20 cellular contexts compared by ENCODE assay signal in the genomic region with DNA sequence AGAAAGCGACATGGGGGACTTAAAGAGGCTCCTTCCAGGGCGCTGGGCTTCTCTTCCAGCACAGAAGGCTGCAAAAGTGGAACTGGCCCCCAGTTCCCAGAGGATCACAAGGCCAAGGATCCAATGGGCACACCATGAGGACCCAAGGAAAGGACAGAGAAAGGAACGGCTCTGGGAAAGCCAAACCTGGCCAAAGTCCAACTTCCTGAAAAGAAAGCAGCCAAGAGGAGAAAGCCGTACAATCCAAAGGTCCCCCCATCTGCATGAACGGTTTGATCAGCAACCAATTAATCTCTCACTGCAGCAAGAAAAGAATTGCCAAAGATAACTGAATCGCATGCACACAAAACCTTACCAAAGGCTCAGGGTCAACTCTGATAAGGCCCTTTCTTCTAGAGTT. TPM values are rescaled to one million over a fixed set of nuclear protein-coding genes. Genes with fewer than 3 reads are reported as not detected.
DNase-seq lines count a peak whose midpoint lies in the region; ATAC-seq, FAIRE-seq and TF ChIP-seq lines count a peak whose summit lies in the region.
"Had no signal": no experiment of that assay in that cellular context is flagged by ENCODE, and none has a peak within 500 bp of the region (broad histone marks: within the 10 kb centered on the region; RNA-seq: fewer than 3 reads in every experiment).

No MANE protein-coding gene starts in this region.

- DNase-seq in K562 (ENCODE audit: extremely low read depth in 1 of 4, low spot score in 3 of 4) (no peak), mucosa of gallbladder (ENCODE audit: low spot score) (peak; percentile 40), transverse colon (peak; percentile 27), GM13976 (ENCODE audit: low spot score) (no peak), SK-N-SH (no peak)
- no peak for DNase-seq in effector memory CD8-positive, alpha-beta T cell
- DNase-seq: CD4-positive, alpha-beta T cell; DND-41; H9; HFFc6; Kasumi-1; NCI-H1417; NCI-H187; PC-9; RPMI8226; SHP77 had no signal

- no peaks in the 10 kb centered on the region for H3K9me3 Mint-ChIP-seq in effector memory CD8-positive, alpha-beta T cell
- H3K9me3 Mint-ChIP-seq: CD4-positive, alpha-beta T cell; H9; HFFc6 had no signal

- in situ Hi-C loops in K562 (cut with MboI) (no loop called here), transverse colon (cut with MboI; ENCODE audit: low pct_ligation_motif_present in 1 of 4, low pct_unique_long_range_greater_than_20kb in 1 of 4, low sequenced_read_pairs in 3 of 4) (loop anchor here (5.0 to 25.0 kb wide), 2 partner anchors 97 to 247 kb away; no protein-coding TSS in a partner anchor), GM13976 (cut with MboI; ENCODE audit: low sequenced_read_pairs, unreplicated experiment) (no loop called here)

- no peak overlapping the region for H3K27ac ChIP-seq in K562 (ENCODE audit: extremely low read depth, low read depth, low read length)
- no peak overlapping the region for H3K27ac ChIP-seq in transverse colon
- H3K27ac ChIP-seq in SK-N-SH (ENCODE audit: low read depth in 2 of 2, low read length in 1 of 2), result no peak overlapping the region
- H3K27ac ChIP-seq: PC-9 had no signal

- no peak for ATAC-seq in K562
- ATAC-seq in effector memory CD8-positive, alpha-beta T cell (replicated peaks), result no peak
- no peak for ATAC-seq in GM18870 (IDR thresholded peaks at IDR 0.05; ENCODE audit: unreplicated experiment)
- ATAC-seq: GM12878 had no signal

- FAIRE-seq in K562 (lab: Jason Lieb, UNC), result no peak
- FAIRE-seq: GM12878 had no signal

- peak overlapping the region; percentile 38 to 84 for H3K27ac Mint-ChIP-seq in effector memory CD8-positive, alpha-beta T cell
- H3K27ac Mint-ChIP-seq: CD4-positive, alpha-beta T cell; HFFc6 had no signal

- H3K4me3 ChIP-seq in K562 (no peak overlapping the region), transverse colon (no peak overlapping the region), SK-N-SH (ENCODE audit: low read depth in 2 of 2, low read length in 1 of 2) (no peak overlapping the region)
- H3K4me3 ChIP-seq: GM12878, PC-9 had no signal

- TF ChIP-seq EP300 in K562 (IDR thresholded peaks at IDR 0.05; ENCODE audit: low read length), result no peak
- TF ChIP-seq EP300 in transverse colon (IDR thresholded peaks at IDR 0.05; ENCODE audit: low read depth), result no peak
- no peak for TF ChIP-seq EP300 in SK-N-SH (IDR thresholded peaks at IDR 0.05; ENCODE audit: borderline replicate concordance in 1 of 2, low read depth in 1 of 2, low read length in 1 of 2)

- H3K9ac ChIP-seq in K562 (ENCODE audit: insufficient read depth in 1 of 2, low read depth in 2 of 2, low read length in 2 of 2) (no peak overlapping the region), SK-N-SH (no peak overlapping the region)

- 36% methylated on average over 5 of the region's 6 CpGs for WGBS in K562 (ENCODE audit: insufficient coverage, low coverage, missing lambda C conversion rate)
- 62 to 69% methylated on average over 5 to 6 of the region's 6 CpGs for WGBS in transverse colon (ENCODE audit: low coverage in 1 of 2), 2 donors
- WGBS in SK-N-SH (ENCODE audit: low lambda C conversion rate), result 88% methylated on average over 6 of the region's 6 CpGs

- TF ChIP-seq RAD21 in K562 (CRISPR knock-in tag; conservative IDR thresholded peaks at IDR 0.05 in 1 of 2, IDR thresholded peaks at IDR 0.05 in 1 of 2) (no peak), SK-N-SH (IDR thresholded peaks at IDR 0.05; ENCODE audit: low read length) (no peak)

- H3K27me3 ChIP-seq in K562 (ENCODE audit: control insufficient read depth in 2 of 2, insufficient read depth in 2 of 2, low read length in 2 of 2), result no peaks in the 10 kb centered on the region
- H3K27me3 ChIP-seq in transverse colon, result no peaks in the 10 kb centered on the region
- H3K27me3 ChIP-seq in SK-N-SH (ENCODE audit: insufficient read depth), result no peaks in the 10 kb centered on the region

- H3K36me3 Mint-ChIP-seq in effector memory CD8-positive, alpha-beta T cell (ENCODE audit: insufficient read depth), result peaks cover 84% of the 10 kb centered on the region

- H3K4me1 ChIP-seq in K562 (replicated peaks in 1 of 2; ENCODE audit: control insufficient read depth in 2 of 2, insufficient read depth in 2 of 2, low read length in 2 of 2), result peaks cover 0 to 4% of the 10 kb centered on the region in 2 experiments; a peak in 3 of 5 replicates
- peaks cover 0 to 2% (median 0%) of the 10 kb centered on the region in 4 donors for H3K4me1 ChIP-seq in transverse colon
- no peaks in the 10 kb centered on the region for H3K4me1 ChIP-seq in SK-N-SH (ENCODE audit: control insufficient read depth in 1 of 2, insufficient read depth in 2 of 2, low read depth in 1 of 2, low read length in 1 of 2)

- H3K79me2 ChIP-seq in K562 (ENCODE audit: control insufficient read depth, insufficient read depth, low read length) (no peaks in the 10 kb centered on the region), SK-N-SH (ENCODE audit: insufficient read depth) (no peaks in the 10 kb centered on the region)

- peaks cover 24% of the 10 kb centered on the region; the same call in 2 of the 3 replicates for H3K36me3 ChIP-seq in K562 (ENCODE audit: control insufficient read depth, insufficient read depth, low read length)
- H3K36me3 ChIP-seq in transverse colon, result peaks cover 0 to 26% (median 9%) of the 10 kb centered on the region in 4 donors
- peaks cover 2 to 28% of the 10 kb centered on the region in 2 experiments for H3K36me3 ChIP-seq in SK-N-SH (replicated peaks in 1 of 2; ENCODE audit: control insufficient read depth in 1 of 2, insufficient read depth in 2 of 2, low read length in 1 of 2)

- H3K9me2 ChIP-seq in SK-N-SH, result no peaks in the 10 kb centered on the region

- H3K27me3 Mint-ChIP-seq in effector memory CD8-positive, alpha-beta T cell, result no peaks in the 10 kb centered on the region
- H3K27me3 Mint-ChIP-seq: CD4-positive, alpha-beta T cell had no signal

- H3K9me3 ChIP-seq in K562 (replicated peaks; ENCODE audit: control insufficient read depth, insufficient read depth, low read depth, low read length) (no peaks in the 10 kb centered on the region), transverse colon (no peaks in the 10 kb centered on the region), SK-N-SH (no peaks in the 10 kb centered on the region)

- no peaks in the 10 kb centered on the region for H4K20me1 ChIP-seq in K562 (replicated peaks; ENCODE audit: control insufficient read depth, insufficient read depth, low read length)
- no peaks in the 10 kb centered on the region for H4K20me1 ChIP-seq in SK-N-SH (ENCODE audit: insufficient read depth)

- H3K4me1 Mint-ChIP-seq in effector memory CD8-positive, alpha-beta T cell (ENCODE audit: low read depth in 2 of 2), result peaks cover 0 to 29% of the 10 kb centered on the region in 2 donors

- no peaks in the 10 kb centered on the region for H3K9me1 ChIP-seq in K562 (ENCODE audit: control insufficient read depth, insufficient read depth, low read length)

- intact Hi-C loops in K562 (cut with micrococcal nuclease), result no loop called here
- intact Hi-C loops in transverse colon (cut with DNase I; ENCODE audit: low total_unique reads), result no loop called here

- POLR2A ChIA-PET in K562 (lab: Yijun Ruan, JAX), result no interaction called here
- POLR2A ChIA-PET in SK-N-SH (lab: Yijun Ruan, JAX), result no interaction called here

- no peak overlapping the region for H3K4me2 ChIP-seq in K562 (ENCODE audit: insufficient read depth, low read length)
- no peak overlapping the region for H3K4me2 ChIP-seq in SK-N-SH
- H3K4me2 ChIP-seq: PC-9 had no signal

- TF ChIP-seq POLR2A in K562 (conservative IDR thresholded peaks at IDR 0.05), result no peak
- TF ChIP-seq POLR2A in transverse colon (IDR thresholded peaks at IDR 0.05), result no peak

- no peak overlapping the region for H3K4me3 Mint-ChIP-seq in effector memory CD8-positive, alpha-beta T cell
- H3K4me3 Mint-ChIP-seq: CD4-positive, alpha-beta T cell; H9; HFFc6 had no signal

- H3F3A ChIP-seq in SK-N-SH (replicated peaks; ENCODE audit: insufficient read depth), result no peaks in the 10 kb centered on the region

- CTCF ChIA-PET in K562 (lab: Yijun Ruan, JAX; ENCODE audit: low intra/inter-chr PET ratio), result interaction anchor here (0.6 kb wide), 1 partner anchor 18 kb away, joined by 3 read pairs; no protein-coding TSS in a partner anchor
- CTCF ChIA-PET in SK-N-SH (lab: Yijun Ruan, JAX), result interaction anchor here (4.1 to 22.7 kb wide), 3 partner anchors 12 to 94 kb away, joined by 20 to 266 read pairs (median 37); no protein-coding TSS in a partner anchor

- no peak overlapping the region for H2AFZ ChIP-seq in K562 (ENCODE audit: low read depth, low read length)
- H2AFZ ChIP-seq in SK-N-SH (ENCODE audit: low read depth), result no peak overlapping the region
- H2AFZ ChIP-seq: PC-9 had no signal

- no peak for TF ChIP-seq CTCF in K562 (IDR thresholded peaks at IDR 0.05 in 2 of 3, conservative IDR thresholded peaks at IDR 0.05 in 1 of 3; ENCODE audit: insufficient read depth in 2 of 3, low read depth in 1 of 3, low read length in 3 of 3)
- TF ChIP-seq CTCF in transverse colon (IDR thresholded peaks at IDR 0.05), result no peak
- TF ChIP-seq CTCF in GM13976 (IDR thresholded peaks at IDR 0.05; ENCODE audit: borderline replicate concordance, control extremely low read depth, extremely low read depth, insufficient read depth, missing control alignments), result no peak
- TF ChIP-seq CTCF in SK-N-SH (IDR thresholded peaks at IDR 0.05), result no peak

- BruUV-seq in K562 (replicated peaks; lab: Mats Ljungman, UMichigan), result no TSS peak

RNA-seq across cellular contexts. Expression of gene ICAM2, which starts 19.8 kb away (rescaled TPM):
- 34.7 and 120 TPM in 2 replicates for total RNA-seq in K562 (2011; cell fraction: chromatin; rRNA removed; ENCODE audit: low replicate concordance)
- 149 and 167 TPM in 2 replicates for total RNA-seq in K562 (2011; cell fraction: nucleolus; rRNA removed)
- total RNA-seq in K562 (2011; cell fraction: nucleoplasm; rRNA removed), result 100 and 105 TPM in 2 replicates
- total RNA-seq in K562 (2014; rRNA removed) (56.9 and 85.3 TPM in 2 replicates), K562 (2014; rRNA removed; fragmentation: Illumina TruSeq; extraction: Trizol) (28.3 and 42.2 TPM in 2 replicates), K562 (2015; rRNA removed; fragmentation: Illumina TruSeq; extraction: Trizol) (59.0 and 60.6 TPM in 2 replicates), K562 (2021) (60.6 and 65.4 TPM in 2 replicates), mucosa of gallbladder (14.8 TPM), transverse colon (10 to 100 TPM in 1 of 4 donors, 1 to 10 TPM in 2, not detected in 1; 6.4 to 24.3 (median 9.3) TPM)
- polyA plus RNA-seq in K562 (2011; rRNA removed) (51.0 and 64.1 TPM in 2 replicates), K562 (2014; fragmentation: Illumina TruSeq; extraction: Trizol) (89.4 and 91.6 TPM in 2 replicates), K562 (2014; fragmentation: Nextera tagmentation; extraction: Ambion mirVana) (10 to 100 TPM; 37.9 to 68.1 TPM), K562 (2014; rRNA removed) (70.5 and 78.0 TPM in 2 replicates), SK-N-SH (2012; rRNA removed) (0.08 TPM in 1 of 2 replicates, not detected in the other)
- polyA plus RNA-seq in K562 (2011; cell fraction: cytosol; rRNA removed), result 80.3 and 166 TPM in 2 replicates
- 42.4 and 69.3 TPM in 2 replicates for polyA plus RNA-seq in K562 (2011; cell fraction: nucleus; rRNA removed)
- 53.4 and 87.2 TPM in 2 replicates for polyA plus RNA-seq in K562 (2012)
- polyA minus RNA-seq in K562 (2011; rRNA and poly(A)+ RNA removed), result 33.3 and 54.4 TPM in 2 replicates
- polyA minus RNA-seq in K562 (2011; cell fraction: cytosol; rRNA and poly(A)+ RNA removed), result 23.3 and 26.8 TPM in 2 replicates
- 50.1 and 59.2 TPM in 2 replicates for polyA minus RNA-seq in K562 (2011; cell fraction: nucleus; rRNA and poly(A)+ RNA removed)
- polyA plus RNA-seq in SK-N-SH (2012; cell fraction: cytosol; rRNA removed), result 0.08 and 0.14 TPM in 2 replicates
- polyA plus RNA-seq in SK-N-SH (2012; cell fraction: nucleus; rRNA removed), result 0.23 TPM in 1 of 2 replicates, not detected in the other
- total RNA-seq: MCF 10A, NCI-H460 had no signal

RNA-seq across cellular contexts. Expression of gene PRR29, which starts 42.0 kb away (rescaled TPM):
- total RNA-seq in K562 (2011; cell fraction: chromatin; rRNA removed; ENCODE audit: low replicate concordance), result 0.42 and 1.0 TPM in 2 replicates
- 0.26 and 0.67 TPM in 2 replicates for total RNA-seq in K562 (2011; cell fraction: nucleolus; rRNA removed)
- 0.22 TPM in 1 of 2 replicates, not detected in the other for total RNA-seq in K562 (2011; cell fraction: nucleoplasm; rRNA removed)
- total RNA-seq in K562 (2014; rRNA removed) (not detected in 2 replicates), K562 (2014; rRNA removed; fragmentation: Illumina TruSeq; extraction: Trizol) (not detected in 2 replicates), K562 (2015; rRNA removed; fragmentation: Illumina TruSeq; extraction: Trizol) (not detected in 2 replicates), K562 (2021) (0.04 TPM in 1 of 2 replicates, not detected in the other), mucosa of gallbladder (0.26 TPM), transverse colon (not detected)
- polyA plus RNA-seq in K562 (2011; rRNA removed) (not detected in 2 replicates), K562 (2014; fragmentation: Illumina TruSeq; extraction: Trizol) (0.10 and 0.18 TPM in 2 replicates), K562 (2014; fragmentation: Nextera tagmentation; extraction: Ambion mirVana) (under 1 TPM; 0.08 to 0.20 TPM), K562 (2014; rRNA removed) (0.11 and 0.58 TPM in 2 replicates), SK-N-SH (2012; rRNA removed) (2.5 and 2.7 TPM in 2 replicates)
- polyA plus RNA-seq in K562 (2011; cell fraction: cytosol; rRNA removed), result 0.12 TPM in 1 of 2 replicates, not detected in the other
- polyA plus RNA-seq in K562 (2011; cell fraction: nucleus; rRNA removed), result 0.18 and 0.55 TPM in 2 replicates
- polyA plus RNA-seq in K562 (2012), result 2.3 and 2.6 TPM in 2 replicates
- not detected in 2 replicates for polyA minus RNA-seq in K562 (2011; rRNA and poly(A)+ RNA removed)
- not detected in 2 replicates for polyA minus RNA-seq in K562 (2011; cell fraction: cytosol; rRNA and poly(A)+ RNA removed)
- 0.27 and 0.44 TPM in 2 replicates for polyA minus RNA-seq in K562 (2011; cell fraction: nucleus; rRNA and poly(A)+ RNA removed)
- 1.2 and 2.0 TPM in 2 replicates for polyA plus RNA-seq in SK-N-SH (2012; cell fraction: cytosol; rRNA removed)
- 9.8 and 10.5 TPM in 2 replicates for polyA plus RNA-seq in SK-N-SH (2012; cell fraction: nucleus; rRNA removed)
- total RNA-seq: MCF 10A, NCI-H460 had no signal

Comparison
In these comparisons a context has a peak if more than half of its experiments do, and no peak if none do; other contexts are left out.
1. DNase-seq: peak in mucosa of gallbladder (single experiment) and transverse colon (single experiment); none in K562 (0 of 4), effector memory CD8-positive, alpha-beta T cell (0 of 3), GM13976 (single experiment) and SK-N-SH (single experiment).
2. in situ Hi-C loops: an anchor here in transverse colon (5.0 to 25.0 kb wide); none called in K562 and GM13976.
3. Of the 27 proteins assayed by ChIP-seq in both K562 and SK-N-SH: peak only in K562: NFIC; only in SK-N-SH: none; in both: none; in neither: 26.